ENCODE assay signal across 8 cellular contexts in genomic region chr12:29317556-29318363, GRCh38.
DNase-seq lines count a peak whose midpoint lies in the region; ATAC-seq and TF ChIP-seq lines count a peak whose summit lies in the region.

No MANE protein-coding gene starts in this region.

- POLR2A ChIA-PET in AG04450 (lab: Yijun Ruan, JAX) = no interaction called here

- H3K27me3 ChIP-seq in AG04450 (ENCODE audit: control insufficient read depth, insufficient read depth, low read length) (no peaks in the 10 kb centered on the region), body of pancreas (no peaks in the 10 kb centered on the region), iPS DF 6.9 (ENCODE audit: control insufficient read depth, insufficient read depth, low read length) (no peaks in the 10 kb centered on the region)

- H3K4me3 ChIP-seq in AG04450 (ENCODE audit: low read depth, low read length) (no peak overlapping the region), body of pancreas (no peak overlapping the region), iPS DF 6.9 (ENCODE audit: low read length) (no peak overlapping the region)

- TF ChIP-seq CTCF in AG04450 (IDR thresholded peaks at IDR 0.05; ENCODE audit: low read depth, low read length) (peak; percentile 37), GM13977 (IDR thresholded peaks at IDR 0.05; ENCODE audit: extremely low read depth, insufficient read depth, missing control alignments) (peak; percentile 95), body of pancreas (IDR thresholded peaks at IDR 0.05) (peak in 6 of 7 experiments; percentile 17 to 73 (median 46))

- no peak overlapping the region for H3K27ac ChIP-seq in AG04450 (ENCODE audit: low read depth, low read length)
- no peak overlapping the region for H3K27ac ChIP-seq in body of pancreas
- H3K27ac ChIP-seq in iPS DF 6.9 (ENCODE audit: low read length) = no peak overlapping the region

- DNase-seq in AG04450 (ENCODE audit: low read depth, low spot score) (no peak), GM13977 (ENCODE audit: low spot score) (peak; percentile 68), NCI-H1092 (lab: John Stamatoyannopoulos, UW) (peak; percentile 34), body of pancreas (peak in 2 of 4 donors; percentile 19 to 35), iPS DF 6.9 (ENCODE audit: low read depth, low spot score) (peak; percentile 52)
- peak; percentile 39 for DNase-seq in stimulated activated CD4-positive, alpha-beta T cell treated with anti-CD3 and anti-CD28 coated beads, Interleukin-15, amount 100 ng/mL, for 24 hours

- CTCF ChIA-PET in AG04450 (lab: Charles Lee) = interaction anchor here (1.0 to 1.7 kb wide), 3 partner anchors 10 to 245 kb away, joined by 3 to 6 read pairs (median 3); no protein-coding TSS in a partner anchor

- H3K36me3 ChIP-seq in body of pancreas (replicated peaks in 1 of 2; ENCODE audit: insufficient read depth in 1 of 2, low read depth in 2 of 2) (no peaks in the 10 kb centered on the region), iPS DF 6.9 (ENCODE audit: control insufficient read depth, insufficient read depth, low read length) (no peaks in the 10 kb centered on the region)

- no peak for TF ChIP-seq POLR2A in body of pancreas (IDR thresholded peaks at IDR 0.05)

- intact Hi-C loops in body of pancreas (cut with DNase I) = no loop called here

- 45 to 52% methylated on average over 8 of the region's 8 CpGs for WGBS in body of pancreas, 2 donors
- WGBS in iPS DF 6.9 (ENCODE audit: insufficient coverage, insufficient read length) = no CpG with 5 or more reads among the region's 8 CpGs

- peaks cover 2% of the 10 kb centered on the region for H3K9me3 ChIP-seq in AG04450 (ENCODE audit: control insufficient read depth, insufficient read depth, low read length)
- no peaks in the 10 kb centered on the region for H3K9me3 ChIP-seq in body of pancreas
- peaks cover under 1% of the 10 kb centered on the region; the same call in 1 of the 2 replicates for H3K9me3 ChIP-seq in iPS DF 6.9 (ENCODE audit: control insufficient read depth, insufficient read depth, low read length)

- ATAC-seq in HG02759 (IDR thresholded peaks at IDR 0.05; ENCODE audit: unreplicated experiment) (peak; percentile 98), SK-N-SH treated with all-trans-retinoic acid at 6 μM for 48 hours (peak; percentile 79), body of pancreas (peak; percentile 56)

- in situ Hi-C loops in GM13977 (cut with MboI; ENCODE audit: low pct_unique_long_range_greater_than_20kb, low sequenced_read_pairs, unreplicated experiment) = loop anchor here (10.0 kb wide), 1 partner anchor 233 kb away; no protein-coding TSS in a partner anchor

- no peaks in the 10 kb centered on the region for H3K4me1 ChIP-seq in body of pancreas
- no peaks in the 10 kb centered on the region for H3K4me1 ChIP-seq in iPS DF 6.9 (ENCODE audit: control insufficient read depth, insufficient read depth, low read length)

TF ChIP-seq in SK-N-SH treated with all-trans-retinoic acid at 6 μM for 48 hours, 23 proteins besides CTCF, POLR2A, EP300 and RAD21:
- TF ChIP-seq ZC3H10 (CRISPR knock-in tag; IDR thresholded peaks at IDR 0.05) = no peak
- TF ChIP-seq ZFP30 (CRISPR knock-in tag; IDR thresholded peaks at IDR 0.05) = no peak
- TF ChIP-seq TSHZ2 (CRISPR knock-in tag; IDR thresholded peaks at IDR 0.05) = no peak
- TF ChIP-seq RARB (CRISPR knock-in tag; IDR thresholded peaks at IDR 0.05) = no peak
- no peak for TF ChIP-seq ZNF565 (CRISPR knock-in tag; conservative IDR thresholded peaks at IDR 0.05; ENCODE audit: low read depth)
- TF ChIP-seq TCF4 (CRISPR knock-in tag; IDR thresholded peaks at IDR 0.05; ENCODE audit: borderline replicate concordance) = no peak
- TF ChIP-seq PPARA (CRISPR knock-in tag; IDR thresholded peaks at IDR 0.05; ENCODE audit: borderline replicate concordance) = no peak
- peak; percentile 80; the same call in 1 of the 2 replicates for TF ChIP-seq CSDC2 (CRISPR knock-in tag; IDR thresholded peaks at IDR 0.05)
- TF ChIP-seq ISL1 (CRISPR knock-in tag; IDR thresholded peaks at IDR 0.05) = peak; percentile 44
- no peak for TF ChIP-seq BACH2 (CRISPR knock-in tag; IDR thresholded peaks at IDR 0.05; ENCODE audit: borderline replicate concordance)
- TF ChIP-seq ESRRG (CRISPR knock-in tag; IDR thresholded peaks at IDR 0.05) = no peak
- no peak for TF ChIP-seq TOX (CRISPR knock-in tag; IDR thresholded peaks at IDR 0.05; ENCODE audit: borderline replicate concordance)
- TF ChIP-seq ARNTL (CRISPR knock-in tag; IDR thresholded peaks at IDR 0.05; ENCODE audit: borderline replicate concordance, low read depth) = no peak
- no peak for TF ChIP-seq OSR1 (CRISPR knock-in tag; IDR thresholded peaks at IDR 0.05)
- no peak for TF ChIP-seq GLIS3 (CRISPR knock-in tag; IDR thresholded peaks at IDR 0.05)
- no peak for TF ChIP-seq CREB5 (CRISPR knock-in tag; IDR thresholded peaks at IDR 0.05; ENCODE audit: low read depth)
- TF ChIP-seq SNAI2 (CRISPR knock-in tag; IDR thresholded peaks at IDR 0.05) = no peak

Comparison
In these comparisons a context has a peak if more than half of its experiments do, and no peak if none do; other contexts are left out.
1. CTCF ChIP-seq: peak in every context shown above with its lines; median percentile 95 in GM13977; 46 in body of pancreas; 37 in AG04450.